Comparison of ENCODE assay signal across 8 cellular contexts in the genomic region with DNA sequence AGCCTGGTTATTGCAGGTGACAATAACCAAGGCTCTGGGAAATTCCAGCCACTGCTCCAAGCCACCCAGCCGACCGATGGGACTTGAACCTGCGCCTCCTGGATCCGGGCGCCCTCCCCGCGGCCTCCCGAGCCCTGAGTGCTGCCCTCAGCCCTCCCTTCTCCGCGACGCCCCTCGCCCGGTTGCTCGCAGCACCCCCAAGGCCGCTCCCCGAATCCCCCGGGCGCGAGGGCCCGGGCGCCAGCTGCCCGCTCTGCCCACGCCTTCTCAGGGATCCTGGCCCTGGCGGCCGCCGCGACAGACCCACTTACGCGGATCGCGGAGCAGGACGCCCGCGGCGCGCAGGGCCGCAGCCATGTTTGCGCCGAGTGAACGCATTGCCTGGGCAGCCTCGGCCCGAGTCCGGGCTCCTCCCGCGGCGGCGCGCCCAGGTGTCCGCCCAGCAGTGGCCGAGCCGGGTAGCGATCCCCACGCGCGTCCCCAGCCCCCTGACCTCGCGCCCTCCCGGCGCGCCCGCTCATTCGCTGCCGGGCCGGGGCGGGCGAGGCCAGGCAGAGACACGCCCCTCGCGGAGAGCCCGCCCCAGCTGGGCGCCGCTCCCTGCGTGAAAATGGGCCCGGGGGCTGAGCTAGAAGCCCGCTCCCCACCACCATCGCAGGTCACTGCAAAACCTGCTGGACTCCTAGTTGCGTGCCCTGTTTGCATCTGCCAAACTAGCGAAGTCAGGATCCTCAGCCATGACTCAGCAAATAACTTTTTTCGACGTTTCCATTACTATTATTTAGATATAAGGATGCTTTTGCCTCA. TPM values are rescaled to one million over a fixed set of nuclear protein-coding genes. Genes with fewer than 3 reads are reported as not detected.
DNase-seq lines count a peak whose midpoint lies in the region; ATAC-seq, FAIRE-seq and TF ChIP-seq lines count a peak whose summit lies in the region.

A gene with protein sequence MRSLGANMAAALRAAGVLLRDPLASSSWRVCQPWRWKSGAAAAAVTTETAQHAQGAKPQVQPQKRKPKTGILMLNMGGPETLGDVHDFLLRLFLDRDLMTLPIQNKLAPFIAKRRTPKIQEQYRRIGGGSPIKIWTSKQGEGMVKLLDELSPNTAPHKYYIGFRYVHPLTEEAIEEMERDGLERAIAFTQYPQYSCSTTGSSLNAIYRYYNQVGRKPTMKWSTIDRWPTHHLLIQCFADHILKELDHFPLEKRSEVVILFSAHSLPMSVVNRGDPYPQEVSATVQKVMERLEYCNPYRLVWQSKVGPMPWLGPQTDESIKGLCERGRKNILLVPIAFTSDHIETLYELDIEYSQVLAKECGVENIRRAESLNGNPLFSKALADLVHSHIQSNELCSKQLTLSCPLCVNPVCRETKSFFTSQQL (minus strand): TSS at position 460 of the 807 bp plus-strand sequence. CDS start 82 bp downstream, at position 378.

- peak within 1 kb of the TSS; percentile 86 for H2AFZ ChIP-seq in OCI-LY3 (ENCODE audit: low read depth, low read length)

- H3K36me3 ChIP-seq in OCI-LY3 (replicated peaks; ENCODE audit: low read depth, low read length) = peaks cover 7% of the 10 kb centered on the region

- TF ChIP-seq CTCF in OCI-LY3 (IDR thresholded peaks at IDR 0.05; ENCODE audit: low read depth, low read length) = no peak

- peak within 1 kb of the TSS; percentile 75 for H3K9ac ChIP-seq in OCI-LY3 (ENCODE audit: low read length)

- no peaks in the 10 kb centered on the region for H3K27me3 ChIP-seq in OCI-LY3 (ENCODE audit: low read depth, low read length)

- FAIRE-seq in GM19239 (lab: Jason Lieb, UNC) = no peak

- peak within 1 kb of the TSS; percentile 79 for H3K4me3 ChIP-seq in OCI-LY3 (ENCODE audit: low read length)

- H3K9me3 ChIP-seq in OCI-LY3 (ENCODE audit: insufficient read depth, low read length) = no peaks in the 10 kb centered on the region

- peaks cover 2% of the 10 kb centered on the region; the same call in 1 of the 2 replicates for H3K79me2 ChIP-seq in OCI-LY3 (ENCODE audit: low read length)

- H4K20me1 ChIP-seq in OCI-LY3 (ENCODE audit: insufficient read depth, low read length) = no peaks in the 10 kb centered on the region

- peak; percentile 89 for ATAC-seq in HG03442 (IDR thresholded peaks at IDR 0.05; ENCODE audit: unreplicated experiment)

- H3K4me2 ChIP-seq in OCI-LY3 (ENCODE audit: low read length) = peak within 1 kb of the TSS; percentile 88

- H3K27ac ChIP-seq in OCI-LY3 (ENCODE audit: low read length) (no peak within 1 kb of the TSS), epithelial cell of prostate (peak within 1 kb of the TSS; percentile 70)

- H3K4me1 ChIP-seq in OCI-LY3 (ENCODE audit: low read length) = peaks cover 20% of the 10 kb centered on the region

- peak in 13 of 14 donors; percentile 51 to 88 (median 68) for DNase-seq in C1 segment of cervical spinal cord (lab: John Stamatoyannopoulos, UW)
- peak; percentile 67 for DNase-seq in GM19239 (ENCODE audit: insufficient read length, low spot score)
- DNase-seq in activated T-cell treated with anti-CD3 and anti-CD28 coated beads for 24 hours (ENCODE audit: low read depth) = peak; percentile 53
- DNase-seq in epithelial cell of prostate (ENCODE audit: low read depth, low spot score) = peak; percentile 3
- peak; percentile 76 for DNase-seq in mucosa of gallbladder (ENCODE audit: low spot score)
- peak; percentile 11 to 34 for DNase-seq in stimulated activated CD8-positive, alpha-beta memory T cell treated with anti-CD3 and anti-CD28 coated beads, Interleukin-4, amount 100 ng/mL, for 4 hours (ENCODE audit: low read depth in 2 of 2, low spot score in 1 of 2)

RNA-seq across cellular contexts. Expression of the gene that starts here (rescaled TPM):
- total RNA-seq in mucosa of gallbladder = 20.0 TPM

Comparison
In these comparisons a context has a peak if more than half of its experiments do, and no peak if none do; other contexts are left out.
1. DNase-seq: peak in every context shown above with its lines; median percentile 76 in mucosa of gallbladder; 68 in C1 segment of cervical spinal cord; 67 in GM19239; 53 in activated T-cell treated with anti-CD3 and anti-CD28 coated beads for 24 hours; 22 in stimulated activated CD8-positive, alpha-beta memory T cell treated with anti-CD3 and anti-CD28 coated beads, Interleukin-4, amount 100 ng/mL, for 4 hours; 3 in epithelial cell of prostate.